1 cellular context compared by ENCODE assay signal in the genomic region with DNA sequence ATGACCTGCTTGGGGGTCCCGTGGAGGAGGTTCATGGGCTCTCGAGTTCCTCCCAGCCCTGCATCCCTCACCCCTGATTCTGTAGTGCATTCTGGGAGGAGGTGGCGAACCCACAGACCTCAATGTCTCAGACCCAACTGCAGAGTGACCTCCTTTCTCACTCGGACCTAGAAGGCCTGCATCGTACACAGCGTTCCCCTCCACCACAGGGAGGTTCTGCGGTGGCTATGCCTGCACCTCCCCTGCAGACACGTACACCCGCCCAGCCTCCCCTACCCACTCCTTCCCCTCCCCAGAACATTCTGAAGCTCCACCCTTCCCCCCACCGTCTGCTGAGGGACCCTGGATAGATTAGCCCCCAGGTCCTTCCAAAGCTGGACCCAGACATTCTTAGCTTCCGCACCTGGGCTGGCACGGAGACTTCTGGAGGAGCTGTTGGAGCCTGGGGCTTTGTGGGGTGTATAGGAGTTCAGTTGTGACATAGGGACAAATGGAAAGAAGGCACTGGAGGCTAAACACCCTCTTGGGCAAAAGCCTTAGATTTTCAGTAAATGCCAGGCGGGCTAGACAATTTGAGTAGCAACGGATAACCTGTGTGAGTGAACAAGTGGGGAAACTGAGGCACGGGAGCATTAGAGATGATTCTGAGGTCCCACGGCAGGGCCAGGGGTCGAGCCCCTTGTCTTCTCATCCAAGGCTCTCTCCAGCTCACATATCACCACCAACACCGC.
TF ChIP-seq lines count a peak whose summit lies in the region.

No MANE protein-coding gene starts in this region.

TF ChIP-seq in HCT116, 20 proteins besides CTCF, POLR2A, EP300 and RAD21:
- TF ChIP-seq ELF1 (IDR thresholded peaks at IDR 0.05; ENCODE audit: borderline replicate concordance, low read depth) = no peak
- TF ChIP-seq, protein P1, sequence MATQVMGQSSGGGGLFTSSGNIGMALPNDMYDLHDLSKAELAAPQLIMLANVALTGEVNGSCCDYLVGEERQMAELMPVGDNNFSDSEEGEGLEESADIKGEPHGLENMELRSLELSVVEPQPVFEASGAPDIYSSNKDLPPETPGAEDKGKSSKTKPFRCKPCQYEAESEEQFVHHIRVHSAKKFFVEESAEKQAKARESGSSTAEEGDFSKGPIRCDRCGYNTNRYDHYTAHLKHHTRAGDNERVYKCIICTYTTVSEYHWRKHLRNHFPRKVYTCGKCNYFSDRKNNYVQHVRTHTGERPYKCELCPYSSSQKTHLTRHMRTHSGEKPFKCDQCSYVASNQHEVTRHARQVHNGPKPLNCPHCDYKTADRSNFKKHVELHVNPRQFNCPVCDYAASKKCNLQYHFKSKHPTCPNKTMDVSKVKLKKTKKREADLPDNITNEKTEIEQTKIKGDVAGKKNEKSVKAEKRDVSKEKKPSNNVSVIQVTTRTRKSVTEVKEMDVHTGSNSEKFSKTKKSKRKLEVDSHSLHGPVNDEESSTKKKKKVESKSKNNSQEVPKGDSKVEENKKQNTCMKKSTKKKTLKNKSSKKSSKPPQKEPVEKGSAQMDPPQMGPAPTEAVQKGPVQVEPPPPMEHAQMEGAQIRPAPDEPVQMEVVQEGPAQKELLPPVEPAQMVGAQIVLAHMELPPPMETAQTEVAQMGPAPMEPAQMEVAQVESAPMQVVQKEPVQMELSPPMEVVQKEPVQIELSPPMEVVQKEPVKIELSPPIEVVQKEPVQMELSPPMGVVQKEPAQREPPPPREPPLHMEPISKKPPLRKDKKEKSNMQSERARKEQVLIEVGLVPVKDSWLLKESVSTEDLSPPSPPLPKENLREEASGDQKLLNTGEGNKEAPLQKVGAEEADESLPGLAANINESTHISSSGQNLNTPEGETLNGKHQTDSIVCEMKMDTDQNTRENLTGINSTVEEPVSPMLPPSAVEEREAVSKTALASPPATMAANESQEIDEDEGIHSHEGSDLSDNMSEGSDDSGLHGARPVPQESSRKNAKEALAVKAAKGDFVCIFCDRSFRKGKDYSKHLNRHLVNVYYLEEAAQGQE (IDR thresholded peaks at IDR 0.05; ENCODE audit: low read depth) = no peak
- no peak for TF ChIP-seq ZNF274 (IDR thresholded peaks at IDR 0.05; ENCODE audit: low read depth, low read length)
